ENCODE assay signal across 14 cellular contexts in genomic region chr1:163570061-163570460, GRCh38.
"Had no signal": no experiment of that assay in that cellular context is flagged by ENCODE, and none has a peak within 500 bp of the region (broad histone marks: within the 10 kb centered on the region; RNA-seq: fewer than 3 reads in every experiment).

No MANE protein-coding gene starts in this region.

- H3K36me3 ChIP-seq: pancreas had no signal

- H3K27ac ChIP-seq: pancreas, skin epidermis had no signal

- H3K27me3 Mint-ChIP-seq: activated CD8-positive, alpha-beta memory T cell treated with anti-CD3 and anti-CD28 coated beads, Interleukin-2, amount 10 ng/mL, durations not matched to agents 7 days and 5 days; activated naive CD8-positive, alpha-beta T cell had no signal

- DNase-seq: activated CD4-positive, alpha-beta T cell treated with anti-CD3 and anti-CD28 coated beads for 1 hour; activated CD4-positive, alpha-beta T cell treated with anti-CD3 and anti-CD28 coated beads, Interleukin-2, amount 50 U/mL, for 48 hours; activated CD8-positive, alpha-beta memory T cell treated with anti-CD3 and anti-CD28 coated beads, Interleukin-2, amount 10 ng/mL, durations not matched to agents 7 days and 5 days; activated gamma-delta T cell; activated T-cell treated with anti-CD3 and anti-CD28 coated beads, Interleukin-2, amount 50 U/mL, for 4 hours; anterior cingulate cortex; endodermal cell; erythroblast; glutamatergic neuron; pancreas had no signal

- H3K4me3 Mint-ChIP-seq: activated CD8-positive, alpha-beta memory T cell treated with anti-CD3 and anti-CD28 coated beads, Interleukin-2, amount 10 ng/mL, durations not matched to agents 7 days and 5 days; activated naive CD8-positive, alpha-beta T cell; activated T-cell treated with anti-CD3 and anti-CD28 coated beads, Interleukin-2, amount 50 U/mL, for 4 hours; endodermal cell; T-helper 2 cell treated with Interferon-gamma antibody and Interleukin-4, amounts not matched to agents 5 μg/mL and 100 μg/mL, for 36 hours had no signal

- H3K27me3 ChIP-seq: pancreas had no signal

- H3K4me1 Mint-ChIP-seq: activated CD8-positive, alpha-beta memory T cell treated with anti-CD3 and anti-CD28 coated beads, Interleukin-2, amount 10 ng/mL, durations not matched to agents 7 days and 5 days had no signal

- H3K36me3 Mint-ChIP-seq: activated CD8-positive, alpha-beta memory T cell treated with anti-CD3 and anti-CD28 coated beads, Interleukin-2, amount 10 ng/mL, durations not matched to agents 7 days and 5 days; activated naive CD8-positive, alpha-beta T cell had no signal

- H3K27ac Mint-ChIP-seq: activated CD8-positive, alpha-beta memory T cell treated with anti-CD3 and anti-CD28 coated beads, Interleukin-2, amount 10 ng/mL, durations not matched to agents 7 days and 5 days; activated naive CD8-positive, alpha-beta T cell; endodermal cell; T-helper 2 cell treated with Interferon-gamma antibody and Interleukin-4, amounts not matched to agents 5 μg/mL and 100 μg/mL, for 36 hours had no signal

- H3K4me1 ChIP-seq: pancreas had no signal

- H3K9me3 Mint-ChIP-seq: T-helper 2 cell treated with Interferon-gamma antibody and Interleukin-4, amounts not matched to agents 5 μg/mL and 100 μg/mL, for 36 hours had no signal

- H3K4me3 ChIP-seq: lung, pancreas, skin epidermis had no signal
